ENCODE assay signal across 20 cellular contexts in genomic region chr5:96127538-96127937, GRCh38.
"Had no signal": no experiment of that assay in that cellular context is flagged by ENCODE, and none has a peak within 500 bp of the region (broad histone marks: within the 10 kb centered on the region; RNA-seq: fewer than 3 reads in every experiment).

No MANE protein-coding gene starts in this region.

- H3K4me1 ChIP-seq: left lung, uterus had no signal

- H3K27me3 ChIP-seq: esophagus muscularis mucosa, gastrocnemius medialis, heart right ventricle, left lung, ovary, tibial artery, upper lobe of left lung, uterus had no signal

- H3K27ac ChIP-seq: epithelial cell of prostate, gastrocnemius medialis, heart right ventricle, left lung, lower lobe of right lung, ovary, tibial artery, upper lobe of left lung, uterus had no signal

- ATAC-seq: effector memory CD8-positive, alpha-beta T cell; gastrocnemius medialis; heart right ventricle; left lung; lower lobe of right lung; natural killer cell; right cardiac atrium; stimulated activated effector memory CD8-positive, alpha-beta T cell treated with anti-CD3 and anti-CD28 coated beads, Interleukin-12 subunit alpha, Interleukin-12 subunit beta, amount 100 ng/mL, for 72 hours; stimulated activated naive CD8-positive, alpha-beta T cell treated with anti-CD3 and anti-CD28 coated beads, Interleukin-15, Interleukin-2, amounts not matched to agents 100 U/mL and 50 U/mL, for 24 hours had no signal

- H3K36me3 ChIP-seq: esophagus muscularis mucosa, gastrocnemius medialis, heart right ventricle, left lung, lower lobe of right lung, ovary, tibial artery, upper lobe of left lung, uterus had no signal

- DNase-seq: effector memory CD8-positive, alpha-beta T cell; gastrocnemius medialis; heart right ventricle; hypothalamus; islet precursor cell; left lung; lower lobe of right lung; natural killer cell; ovary; right cardiac atrium; stimulated activated CD4-positive, alpha-beta T cell treated with anti-CD3 and anti-CD28 coated beads, Interleukin-4, amount 100 ng/mL, for 1 hour; stimulated activated CD8-positive, alpha-beta memory T cell treated with anti-CD3 and anti-CD28 coated beads, Interleukin-4, amount 100 ng/mL, for 48 hours; stimulated activated naive CD8-positive, alpha-beta T cell treated with anti-CD3 and anti-CD28 coated beads, Interleukin-15, Interleukin-2, amounts not matched to agents 100 U/mL and 50 U/mL, for 24 hours; tibial artery; upper lobe of left lung; uterus had no signal

- H3K4me3 ChIP-seq: esophagus muscularis mucosa, gastrocnemius medialis, heart right ventricle, left lung, lower lobe of right lung, ovary, smooth muscle cell, tibial artery, upper lobe of left lung, uterus had no signal

- H3K9me3 ChIP-seq: esophagus muscularis mucosa, gastrocnemius medialis, heart right ventricle, left lung, lower lobe of right lung, ovary, tibial artery, upper lobe of left lung, uterus had no signal
